24 cellular contexts compared by ENCODE assay signal in the genomic region with DNA sequence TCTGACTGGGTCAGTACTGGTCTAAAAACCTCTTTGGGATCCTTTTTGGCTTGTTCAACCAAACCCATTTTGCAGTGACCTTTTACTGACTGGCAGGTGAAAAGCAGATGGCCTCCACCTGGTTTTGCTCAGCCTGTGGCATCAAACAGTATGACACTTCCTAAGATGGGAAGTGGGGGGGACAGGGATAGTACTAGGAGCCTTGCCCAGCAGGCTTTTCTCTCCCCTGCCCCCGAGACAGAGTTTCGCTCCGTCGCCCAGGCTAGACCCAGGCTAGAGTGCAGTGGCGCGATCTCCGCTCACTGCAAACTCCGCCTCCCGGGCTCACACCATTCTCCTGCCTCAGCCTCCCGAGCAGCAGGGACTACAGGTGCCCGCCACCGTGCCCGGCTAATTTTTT.
"Had no signal": no experiment of that assay in that cellular context is flagged by ENCODE, and none has a peak within 500 bp of the region (broad histone marks: within the 10 kb centered on the region; RNA-seq: fewer than 3 reads in every experiment).

No MANE protein-coding gene starts in this region.

- H3K27ac ChIP-seq: adrenal gland, gastrocnemius medialis, ovary, psoas muscle, right lobe of liver, testis had no signal

- ATAC-seq: esophagus mucosa; gastrocnemius medialis; naive thymus-derived CD4-positive, alpha-beta T cell; psoas muscle; right lobe of liver; stimulated activated effector memory CD8-positive, alpha-beta T cell treated with anti-CD3 and anti-CD28 coated beads, Interleukin-12 subunit alpha, Interleukin-12 subunit beta, amount 100 ng/mL, for 72 hours had no signal

- H3K9me3 ChIP-seq: adrenal gland, gastrocnemius medialis, ovary, psoas muscle, right lobe of liver, testis had no signal

- DNase-seq: activated CD4-positive, alpha-beta T cell treated with anti-CD3 and anti-CD28 coated beads, Interleukin-2, amount 10 ng/mL, durations not matched to agents 7 days and 5 days; activated CD8-positive, alpha-beta memory T cell treated with anti-CD3 and anti-CD28 coated beads for 24 hours; activated CD8-positive, alpha-beta memory T cell treated with anti-CD3 and anti-CD28 coated beads, Interleukin-2, amount 50 U/mL, for 48 hours; activated effector memory CD4-positive, alpha-beta T cell treated with anti-CD3 and anti-CD28 coated beads, Interleukin-2, amount 50 U/mL, for 16 hours; activated naive CD4-positive, alpha-beta T cell treated with anti-CD3 and anti-CD28 coated beads, Interleukin-2, amount 50 U/mL, for 16 hours; activated T-cell treated with anti-CD3 and anti-CD28 coated beads, Interleukin-2, amount 50 U/mL, for 48 hours; adrenal gland; cerebellar nuclear complex; effector CD4-positive, alpha-beta T cell; gastrocnemius medialis; head of caudate nucleus; mesenchymal stem cell; naive thymus-derived CD4-positive, alpha-beta T cell; ovary; psoas muscle; right lobe of liver; small intestine; stimulated activated CD4-positive, alpha-beta T cell treated with anti-CD3 and anti-CD28 coated beads, Interleukin-4, amount 100 ng/mL, for 24 hours; T-helper 1 cell; T-helper 9 cell; testis had no signal

- FAIRE-seq: bronchial epithelial cell, small intestine had no signal

- H3K27me3 Mint-ChIP-seq: activated CD4-positive, alpha-beta T cell treated with anti-CD3 and anti-CD28 coated beads, Interleukin-2, amount 10 ng/mL, durations not matched to agents 7 days and 5 days; naive thymus-derived CD4-positive, alpha-beta T cell had no signal

- H3K4me3 ChIP-seq: adrenal gland, gastrocnemius medialis, ovary, psoas muscle, right lobe of liver, testis had no signal

- H3K4me3 Mint-ChIP-seq: activated CD4-positive, alpha-beta T cell treated with anti-CD3 and anti-CD28 coated beads, Interleukin-2, amount 10 ng/mL, durations not matched to agents 7 days and 5 days; naive thymus-derived CD4-positive, alpha-beta T cell; stimulated activated effector memory CD8-positive, alpha-beta T cell treated with anti-CD3 and anti-CD28 coated beads, Interleukin-12 subunit alpha, Interleukin-12 subunit beta, amount 100 ng/mL, for 72 hours had no signal

- H3K27ac Mint-ChIP-seq: activated CD4-positive, alpha-beta T cell treated with anti-CD3 and anti-CD28 coated beads, Interleukin-2, amount 10 ng/mL, durations not matched to agents 7 days and 5 days had no signal

- H3K36me3 ChIP-seq: ovary had no signal

- H3K9me3 Mint-ChIP-seq: activated CD4-positive, alpha-beta T cell treated with anti-CD3 and anti-CD28 coated beads, Interleukin-2, amount 10 ng/mL, durations not matched to agents 7 days and 5 days; naive thymus-derived CD4-positive, alpha-beta T cell; stimulated activated effector memory CD8-positive, alpha-beta T cell treated with anti-CD3 and anti-CD28 coated beads, Interleukin-12 subunit alpha, Interleukin-12 subunit beta, amount 100 ng/mL, for 72 hours had no signal

- H3K27me3 ChIP-seq: adrenal gland, gastrocnemius medialis, ovary, right lobe of liver, testis had no signal
